ENCODE assay signal across 15 cellular contexts in genomic region chr2:215003001-215003400, GRCh38.
DNase-seq lines count a peak whose midpoint lies in the region; ATAC-seq, FAIRE-seq and TF ChIP-seq lines count a peak whose summit lies in the region.
"Had no signal": no experiment of that assay in that cellular context is flagged by ENCODE, and none has a peak within 500 bp of the region (broad histone marks: within the 10 kb centered on the region; RNA-seq: fewer than 3 reads in every experiment).

No MANE protein-coding gene starts in this region.

- no peaks in the 10 kb centered on the region for H4K20me1 ChIP-seq in GM12878 (ENCODE audit: control insufficient read depth, insufficient read depth)
- H4K20me1 ChIP-seq: BLaER1 had no signal

- TF ChIP-seq CTCF in GM12878 (IDR thresholded peaks at IDR 0.05 in 2 of 3, conservative IDR thresholded peaks at IDR 0.05 in 1 of 3; ENCODE audit: control insufficient read depth in 2 of 3, extremely low read depth in 1 of 3, insufficient read depth in 1 of 3, low read depth in 3 of 3, low read length in 3 of 3) (no peak), suprapubic skin (IDR thresholded peaks at IDR 0.05) (no peak)
- TF ChIP-seq CTCF in CD8-positive, alpha-beta T cell (IDR thresholded peaks at IDR 0.05) = no peak

- no peaks in the 10 kb centered on the region for H3K4me1 ChIP-seq in GM12878 (ENCODE audit: control insufficient read depth, insufficient read depth, low read length)
- no peaks in the 10 kb centered on the region for H3K4me1 ChIP-seq in suprapubic skin
- no peaks in the 10 kb centered on the region for H3K4me1 ChIP-seq in CD8-positive, alpha-beta T cell (ENCODE audit: insufficient read depth, low read length)
- H3K4me1 ChIP-seq: BLaER1 had no signal

- H2AFZ ChIP-seq in GM12878 (ENCODE audit: control insufficient read depth, low read depth, low read length) = peak overlapping the region; percentile 15; the same call in 1 of the 2 replicates

- H3K9me3 ChIP-seq in GM12878 (replicated peaks; ENCODE audit: control insufficient read depth, insufficient read depth, low read length) = no peaks in the 10 kb centered on the region; the same call in 2 of the 3 replicates
- H3K9me3 ChIP-seq in suprapubic skin = no peaks in the 10 kb centered on the region
- no peaks in the 10 kb centered on the region for H3K9me3 ChIP-seq in CD8-positive, alpha-beta T cell (ENCODE audit: low read length)
- H3K9me3 ChIP-seq: BLaER1 had no signal

- no peak overlapping the region for H3K4me3 Mint-ChIP-seq in activated CD4-positive, alpha-beta memory T cell treated with anti-CD3 and anti-CD28 coated beads for 36 hours
- no peak overlapping the region for H3K4me3 Mint-ChIP-seq in CD8-positive, alpha-beta T cell
- H3K4me3 Mint-ChIP-seq: activated CD8-positive, alpha-beta T cell treated with anti-CD3 and anti-CD28 coated beads, Interleukin-2, amount 10 ng/mL, durations not matched to agents 7 days and 5 days; dendritic cell treated with granulocyte-macrophage colony-stimulating factor and Interleukin-4, amounts not matched to agents 40 ng/mL and 50 ng/mL, for 4 days; T-helper 2 cell treated with Interferon-gamma antibody and Interleukin-4, amounts not matched to agents 5 μg/mL and 100 μg/mL, for 36 hours had no signal

- POLR2A ChIA-PET in GM12878 (lab: Charles Lee) = no interaction called here
- POLR2A ChIA-PET in activated CD4-positive, alpha-beta memory T cell treated with anti-CD3 and anti-CD28 coated beads for 36 hours (lab: Charles Lee) = no interaction called here
- POLR2A ChIA-PET in CD8-positive, alpha-beta T cell (lab: Charles Lee) = no interaction called here

- no peaks in the 10 kb centered on the region for H3K9me3 Mint-ChIP-seq in activated CD4-positive, alpha-beta memory T cell treated with anti-CD3 and anti-CD28 coated beads for 36 hours
- H3K9me3 Mint-ChIP-seq in CD8-positive, alpha-beta T cell = no peaks in the 10 kb centered on the region
- H3K9me3 Mint-ChIP-seq: dendritic cell treated with granulocyte-macrophage colony-stimulating factor and Interleukin-4, amounts not matched to agents 40 ng/mL and 50 ng/mL, for 4 days; T-helper 2 cell treated with Interferon-gamma antibody and Interleukin-4, amounts not matched to agents 5 μg/mL and 100 μg/mL, for 36 hours had no signal

- H3K4me2 ChIP-seq in GM12878 (ENCODE audit: control insufficient read depth, insufficient read depth) = no peak overlapping the region
- H3K4me2 ChIP-seq: BLaER1 had no signal

- in situ Hi-C loops in GM12878 (cut with MboI) = no loop called here

- 0% methylated on average over 4 of the region's 4 CpGs for WGBS in GM12878 (ENCODE audit: insufficient coverage, insufficient replicate concordance, low lambda C conversion rate, missing lambda C conversion rate)
- WGBS in suprapubic skin = 16% methylated on average over 4 of the region's 4 CpGs

- H3K36me3 ChIP-seq in GM12878 (ENCODE audit: control insufficient read depth in 2 of 2, insufficient read depth in 2 of 2, low read length in 1 of 2) = no peaks in the 10 kb centered on the region
- no peaks in the 10 kb centered on the region for H3K36me3 ChIP-seq in suprapubic skin
- no peaks in the 10 kb centered on the region for H3K36me3 ChIP-seq in CD8-positive, alpha-beta T cell (ENCODE audit: insufficient read depth, low read length)
- H3K36me3 ChIP-seq: BLaER1 had no signal

- H3K79me2 ChIP-seq in GM12878 (ENCODE audit: control insufficient read depth, insufficient read depth, low read length) = no peaks in the 10 kb centered on the region

- ATAC-seq in HG03432 (IDR thresholded peaks at IDR 0.05; ENCODE audit: unreplicated experiment) (peak; percentile 16), GM12878 (peak; percentile 26; the same call in 2 of the 3 replicates), GM21381 (IDR thresholded peaks at IDR 0.05; ENCODE audit: unreplicated experiment) (no peak)
- ATAC-seq in CD8-positive, alpha-beta T cell = no peak
- ATAC-seq: activated CD8-positive, alpha-beta T cell treated with anti-CD3 and anti-CD28 coated beads, Interleukin-2, amount 10 ng/mL, durations not matched to agents 7 days and 5 days; left cardiac atrium had no signal

- BruUV-seq in GM12878 (replicated peaks; lab: Mats Ljungman, UMichigan) = no TSS peak

- TF ChIP-seq EP300 in GM12878 (IDR thresholded peaks at IDR 0.05; ENCODE audit: borderline replicate concordance in 1 of 2, control insufficient read depth in 1 of 2, low read depth in 2 of 2, low read length in 2 of 2) (no peak), suprapubic skin (IDR thresholded peaks at IDR 0.05) (no peak)

- H3K27ac Mint-ChIP-seq in activated CD4-positive, alpha-beta memory T cell treated with anti-CD3 and anti-CD28 coated beads for 36 hours = no peak overlapping the region
- H3K27ac Mint-ChIP-seq in CD8-positive, alpha-beta T cell = no peak overlapping the region
- H3K27ac Mint-ChIP-seq: activated CD8-positive, alpha-beta T cell treated with anti-CD3 and anti-CD28 coated beads, Interleukin-2, amount 10 ng/mL, durations not matched to agents 7 days and 5 days; dendritic cell treated with granulocyte-macrophage colony-stimulating factor and Interleukin-4, amounts not matched to agents 40 ng/mL and 50 ng/mL, for 4 days; T-helper 2 cell treated with Interferon-gamma antibody and Interleukin-4, amounts not matched to agents 5 μg/mL and 100 μg/mL, for 36 hours had no signal

- intact Hi-C loops in GM12878 (cut with micrococcal nuclease; ENCODE audit: unreplicated experiment) = loop anchor here (10.0 kb wide), 1 partner anchor 688 kb away; no protein-coding TSS in a partner anchor
- intact Hi-C loops in activated CD4-positive, alpha-beta memory T cell treated with anti-CD3 and anti-CD28 coated beads for 36 hours (cut with micrococcal nuclease) = loop anchor here (5.0 kb wide), 1 partner anchor 1196 kb away; no protein-coding TSS in a partner anchor
- intact Hi-C loops in CD8-positive, alpha-beta T cell (cut with DNase I, micrococcal nuclease) = no loop called here

- RAD21 ChIA-PET in GM12878 (lab: Charles Lee; ENCODE audit: unreplicated experiment) = interaction anchor here (2.3 kb wide), 1 partner anchor 42 kb away, joined by 6 read pairs; no protein-coding TSS in a partner anchor

- H3K4me3 ChIP-seq in GM12878 = no peak overlapping the region
- H3K4me3 ChIP-seq in suprapubic skin = no peak overlapping the region
- no peak overlapping the region for H3K4me3 ChIP-seq in CD8-positive, alpha-beta T cell (ENCODE audit: low read depth, low read length)
- H3K4me3 ChIP-seq: BLaER1 had no signal

- SMC1A ChIA-PET in GM12878 (lab: Charles Lee; ENCODE audit: uncharacterized antibody, unreplicated experiment) = interaction anchor here (2.3 kb wide), 1 partner anchor 42 kb away, joined by 10 read pairs; no protein-coding TSS in a partner anchor

- TF ChIP-seq POLR2A in GM12878 (IDR thresholded peaks at IDR 0.05; ENCODE audit: low read depth, low read length) = no peak
- no peak for TF ChIP-seq POLR2A in suprapubic skin (IDR thresholded peaks at IDR 0.05)

- H3K36me3 Mint-ChIP-seq in activated CD4-positive, alpha-beta memory T cell treated with anti-CD3 and anti-CD28 coated beads for 36 hours = no peaks in the 10 kb centered on the region
- H3K36me3 Mint-ChIP-seq in CD8-positive, alpha-beta T cell = no peaks in the 10 kb centered on the region

- TF ChIP-seq RAD21 in GM12878 (IDR thresholded peaks at IDR 0.05; ENCODE audit: insufficient read depth, low read depth, low read length) = no peak

- H3K27me3 ChIP-seq in GM12878 (replicated peaks in 1 of 2; ENCODE audit: control insufficient read depth in 2 of 2, insufficient read depth in 2 of 2, low read length in 1 of 2) (no peaks in the 10 kb centered on the region), suprapubic skin (no peaks in the 10 kb centered on the region)
- no peaks in the 10 kb centered on the region for H3K27me3 ChIP-seq in CD8-positive, alpha-beta T cell (ENCODE audit: insufficient read depth, low read length)
- H3K27me3 ChIP-seq: BLaER1 had no signal

- H3K27ac ChIP-seq in GM12878 (ENCODE audit: control insufficient read depth, insufficient read depth) (no peak overlapping the region), suprapubic skin (no peak overlapping the region)
- H3K27ac ChIP-seq in CD8-positive, alpha-beta T cell (ENCODE audit: low read depth, low read length) = no peak overlapping the region
- H3K27ac ChIP-seq: BLaER1 had no signal

- H3K27me3 Mint-ChIP-seq in activated CD4-positive, alpha-beta memory T cell treated with anti-CD3 and anti-CD28 coated beads for 36 hours = peaks cover 4% of the 10 kb centered on the region
- peaks cover 2% of the 10 kb centered on the region for H3K27me3 Mint-ChIP-seq in CD8-positive, alpha-beta T cell (ENCODE audit: low read depth)
- H3K27me3 Mint-ChIP-seq: dendritic cell treated with granulocyte-macrophage colony-stimulating factor and Interleukin-4, amounts not matched to agents 40 ng/mL and 50 ng/mL, for 4 days had no signal

- no peaks in the 10 kb centered on the region for H3K4me1 Mint-ChIP-seq in activated CD4-positive, alpha-beta memory T cell treated with anti-CD3 and anti-CD28 coated beads for 36 hours (ENCODE audit: low read depth)
- H3K4me1 Mint-ChIP-seq in CD8-positive, alpha-beta T cell (ENCODE audit: low read depth) = no peaks in the 10 kb centered on the region

- no peak for FAIRE-seq in GM12878 (lab: Jason Lieb, UNC)

- CTCF ChIA-PET in GM12878 (lab: Yijun Ruan, JAX) = interaction anchor here (2.5 kb wide), 1 partner anchor 42 kb away, joined by 8 read pairs; no protein-coding TSS in a partner anchor
- CTCF ChIA-PET in activated CD4-positive, alpha-beta memory T cell treated with anti-CD3 and anti-CD28 coated beads for 36 hours (lab: Charles Lee) = no interaction called here
- CTCF ChIA-PET in CD8-positive, alpha-beta T cell (lab: Charles Lee) = no interaction called here

- DNase-seq in AG20443 (ENCODE audit: low spot score) = peak; percentile 12
- no peak for DNase-seq in GM12878 (ENCODE audit: low read depth, low spot score)
- DNase-seq in myocyte (ENCODE audit: low read depth) = peak; percentile 5
- no peak for DNase-seq in suprapubic skin (ENCODE audit: low spot score in 2 of 2)
- no peak for DNase-seq in activated CD4-positive, alpha-beta memory T cell treated with anti-CD3 and anti-CD28 coated beads for 36 hours
- no peak for DNase-seq in CD8-positive, alpha-beta T cell
- DNase-seq: activated CD8-positive, alpha-beta T cell treated with anti-CD3 and anti-CD28 coated beads, Interleukin-2, amount 10 ng/mL, durations not matched to agents 7 days and 5 days; activated naive CD4-positive, alpha-beta T cell treated with Interleukin-2 at 50 U/mL for 16 hours; GF-D8; left cardiac atrium had no signal

- H3K9ac ChIP-seq in GM12878 (ENCODE audit: control insufficient read depth, insufficient read depth, low read length) = no peak overlapping the region
- H3K9ac ChIP-seq: BLaER1 had no signal

TF ChIP-seq in GM12878, 131 proteins besides CTCF, POLR2A, EP300 and RAD21 (continues in another document):
- TF ChIP-seq YY1 (IDR thresholded peaks at IDR 0.05; ENCODE audit: low read depth, low read length) (no peak), SP1 (IDR thresholded peaks at IDR 0.05; ENCODE audit: low read depth, low read length) (no peak), RCOR1 (conservative IDR thresholded peaks at IDR 0.05; ENCODE audit: low read depth, low read length) (no peak), RBBP5 (conservative IDR thresholded peaks at IDR 0.05) (no peak), HDAC6 (IDR thresholded peaks at IDR 0.05; ENCODE audit: unreplicated experiment) (no peak)

Comparison
In these comparisons a context has a peak if more than half of its experiments do, and no peak if none do; other contexts are left out.
1. DNase-seq: peak in AG20443 (single experiment) and myocyte (single experiment); none in GM12878 (single experiment), suprapubic skin (0 of 2), activated CD4-positive, alpha-beta memory T cell treated with anti-CD3 and anti-CD28 coated beads for 36 hours (single experiment) and CD8-positive, alpha-beta T cell (0 of 7).
2. ATAC-seq: peak in HG03432 (single experiment) and GM12878 (single experiment); none in CD8-positive, alpha-beta T cell (single experiment) and GM21381 (single experiment).
3. intact Hi-C loops: an anchor here in GM12878 (10.0 kb wide) and activated CD4-positive, alpha-beta memory T cell treated with anti-CD3 and anti-CD28 coated beads for 36 hours (5.0 kb wide); none called in CD8-positive, alpha-beta T cell.